Comparison of ENCODE assay signal across 1 cellular context in the genomic region with DNA sequence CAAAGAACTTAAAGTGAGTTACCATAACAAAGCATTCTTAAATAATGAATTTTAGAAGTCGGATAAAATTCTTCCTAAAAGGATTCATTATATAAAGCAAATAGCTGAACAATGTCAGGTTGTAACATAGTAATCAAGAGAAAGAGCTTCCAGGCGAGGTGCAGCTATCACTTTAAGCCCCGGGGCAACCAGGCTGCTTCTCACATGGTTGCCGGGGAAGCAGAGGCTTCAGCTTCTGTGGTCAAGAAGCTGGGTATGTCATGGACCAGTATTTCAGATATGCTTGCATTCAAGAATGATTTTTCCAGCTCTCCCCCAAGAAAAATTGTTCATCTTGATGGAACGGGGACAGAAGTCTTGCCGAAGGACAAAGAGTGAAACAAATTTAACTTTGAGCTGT.
TF ChIP-seq lines count a peak whose summit lies in the region.

No MANE protein-coding gene starts in this region.

TF ChIP-seq in IMR-90, 13 proteins besides CTCF, POLR2A, EP300 and RAD21:
- no peak for TF ChIP-seq MAZ (IDR thresholded peaks at IDR 0.05; ENCODE audit: borderline replicate concordance, low read depth, low read length)
- no peak for TF ChIP-seq BHLHE40 (IDR thresholded peaks at IDR 0.05; ENCODE audit: low read depth, low read length)
